1 cellular context compared by ENCODE assay signal in genomic region chr2:172836386-172837200, GRCh38.
TF ChIP-seq lines count a peak whose summit lies in the region.

No MANE protein-coding gene starts in this region.

TF ChIP-seq in GM23338, 12 proteins besides CTCF, POLR2A, EP300 and RAD21 (continued from another document):
- TF ChIP-seq REST (IDR thresholded peaks at IDR 0.05; ENCODE audit: unreplicated experiment) (no peak), EZH2 (IDR thresholded peaks at IDR 0.05; ENCODE audit: low read depth, unreplicated experiment) (no peak), POLR2AphosphoS5 (IDR thresholded peaks at IDR 0.05; ENCODE audit: low read depth) (no peak), CREB1 (CRISPR knock-in tag; IDR thresholded peaks at IDR 0.05; ENCODE audit: low read depth) (no peak), ETS1 (IDR thresholded peaks at IDR 0.05) (no peak)
